In genomic region chr6:150857062-150857905, GRCh38 we compare ENCODE assay signal across 8 cellular contexts. TPM values are rescaled to one million over a fixed set of nuclear protein-coding genes. Genes with fewer than 3 reads are reported as not detected.
A peak's percentile ranks its signal among the peaks of the same experiment; 100 is the strongest.
DNase-seq lines count a peak whose midpoint lies in the region; ATAC-seq and TF ChIP-seq lines count a peak whose summit lies in the region.

No MANE protein-coding gene starts in this region.

- intact Hi-C loops in sciatic nerve (cut with DNase I) = no loop called here
- intact Hi-C loops in CD8-positive, alpha-beta T cell (cut with DNase I, micrococcal nuclease) = no loop called here

- POLR2A ChIA-PET in HEK293 (lab: Yijun Ruan, JAX) = interaction anchor here (0.6 to 2.0 kb wide), 2 partner anchors 9 to 32 kb away, joined by 3 to 7 read pairs; partner anchors contain the start of gene MTHFD1L
- POLR2A ChIA-PET in CD8-positive, alpha-beta T cell (lab: Charles Lee) = no interaction called here

- H3K27ac Mint-ChIP-seq in CD8-positive, alpha-beta T cell = no peak overlapping the region

- no peak overlapping the region for H3K4me3 Mint-ChIP-seq in CD8-positive, alpha-beta T cell

- no peak overlapping the region for H3K4me3 ChIP-seq in HEK293 (ENCODE audit: low read depth, low read length)
- H3K4me3 ChIP-seq in CD8-positive, alpha-beta T cell (ENCODE audit: low read depth, low read length) = no peak overlapping the region

- no peaks in the 10 kb centered on the region for H3K36me3 Mint-ChIP-seq in CD8-positive, alpha-beta T cell

- H3K27me3 ChIP-seq in CD8-positive, alpha-beta T cell (ENCODE audit: insufficient read depth, low read length) = no peaks in the 10 kb centered on the region

- H3K27ac ChIP-seq in HEK293 (ENCODE audit: extremely low read depth, low read depth, low read length) = peak overlapping the region; percentile 35
- H3K27ac ChIP-seq in CD8-positive, alpha-beta T cell (ENCODE audit: low read depth, low read length) = no peak overlapping the region

- CTCF ChIA-PET in HEK293 (lab: Yijun Ruan, JAX) = interaction anchor here (0.8 kb wide), 1 partner anchor 222 kb away, joined by 3 read pairs; no protein-coding TSS in a partner anchor
- CTCF ChIA-PET in CD8-positive, alpha-beta T cell (lab: Charles Lee) = no interaction called here

- DNase-seq in SK-MEL-5 (ENCODE audit: low read depth, low spot score) = peak; percentile 55
- peak; percentile 99 for DNase-seq in fibroblast of peridontal ligament (ENCODE audit: extremely low read depth)
- no peak for DNase-seq in sciatic nerve (ENCODE audit: low spot score)
- DNase-seq in CD8-positive, alpha-beta T cell = no peak

- H3K9me3 Mint-ChIP-seq in CD8-positive, alpha-beta T cell = no peaks in the 10 kb centered on the region

- peaks cover 7% of the 10 kb centered on the region for H3K27me3 Mint-ChIP-seq in CD8-positive, alpha-beta T cell (ENCODE audit: low read depth)

- in situ Hi-C loops in SK-MEL-5 (cut with HindIII; ENCODE audit: low pct_unique_long_range_greater_than_20kb, low sequenced_read_pairs) = no loop called here

- peaks cover 5% of the 10 kb centered on the region; the same call in 1 of the 2 replicates for H3K4me1 ChIP-seq in HEK293 (ENCODE audit: control insufficient read depth, insufficient read depth, low read length)
- H3K4me1 ChIP-seq in CD8-positive, alpha-beta T cell (ENCODE audit: insufficient read depth, low read length) = no peaks in the 10 kb centered on the region

- H3K4me1 Mint-ChIP-seq in CD8-positive, alpha-beta T cell (ENCODE audit: low read depth) = no peaks in the 10 kb centered on the region

- ATAC-seq in sciatic nerve (peak; percentile 73), HG03135 (IDR thresholded peaks at IDR 0.05; ENCODE audit: unreplicated experiment) (no peak), HG03342 (IDR thresholded peaks at IDR 0.05; ENCODE audit: unreplicated experiment) (no peak), GM19351 (IDR thresholded peaks at IDR 0.05; ENCODE audit: unreplicated experiment) (no peak)
- no peak for ATAC-seq in CD8-positive, alpha-beta T cell

- H3K36me3 ChIP-seq in HEK293 (ENCODE audit: control insufficient read depth in 2 of 2, insufficient read depth in 1 of 2, low read length in 2 of 2) = no peaks in the 10 kb centered on the region
- no peaks in the 10 kb centered on the region for H3K36me3 ChIP-seq in CD8-positive, alpha-beta T cell (ENCODE audit: insufficient read depth, low read length)

- TF ChIP-seq CTCF in HEK293 (tag by site-specific recombination; IDR thresholded peaks at IDR 0.05) = no peak
- no peak for TF ChIP-seq CTCF in CD8-positive, alpha-beta T cell (IDR thresholded peaks at IDR 0.05)

- H3K9me3 ChIP-seq in HEK293 (ENCODE audit: control insufficient read depth, insufficient read depth, low read depth, low read length) = no peaks in the 10 kb centered on the region
- no peaks in the 10 kb centered on the region for H3K9me3 ChIP-seq in CD8-positive, alpha-beta T cell (ENCODE audit: low read length)

TF ChIP-seq in HEK293, 187 proteins besides CTCF, POLR2A, EP300 and RAD21 (continues in another document):
- TF ChIP-seq ZNF221 (tag by site-specific recombination; IDR thresholded peaks at IDR 0.05; ENCODE audit: borderline replicate concordance) (no peak), ZNF555 (tag by site-specific recombination; conservative IDR thresholded peaks at IDR 0.05) (no peak), ZNF837 (tag by site-specific recombination; IDR thresholded peaks at IDR 0.05) (no peak), OVOL3 (tag by site-specific recombination; IDR thresholded peaks at IDR 0.05) (no peak), ZNF214 (tag by site-specific recombination; IDR thresholded peaks at IDR 0.05; ENCODE audit: borderline replicate concordance) (no peak), ZNF558 (tag by site-specific recombination; IDR thresholded peaks at IDR 0.05) (no peak), ZNF391 (tag by site-specific recombination; IDR thresholded peaks at IDR 0.05; ENCODE audit: borderline replicate concordance, low read depth) (no peak), ZNF19 (tag by site-specific recombination; IDR thresholded peaks at IDR 0.05; ENCODE audit: low read depth) (no peak), GLIS2 (tag by site-specific recombination; IDR thresholded peaks at IDR 0.05) (no peak), ZNF248 (tag by site-specific recombination; IDR thresholded peaks at IDR 0.05) (no peak), KLF1 (tag by site-specific recombination; IDR thresholded peaks at IDR 0.05) (no peak), ZNF10 (tag by site-specific recombination; IDR thresholded peaks at IDR 0.05) (no peak), ZFHX2 (tag by site-specific recombination; conservative IDR thresholded peaks at IDR 0.05) (peak; percentile 30; the same call in 1 of the 2 replicates), ZBTB48 (tag by site-specific recombination; IDR thresholded peaks at IDR 0.05) (no peak), PRDM10 (tag by site-specific recombination; IDR thresholded peaks at IDR 0.05) (no peak), ZBTB21 (tag by site-specific recombination; IDR thresholded peaks at IDR 0.05) (no peak), ZNF146 (tag by site-specific recombination; IDR thresholded peaks at IDR 0.05) (no peak), PRDM6 (tag by site-specific recombination; IDR thresholded peaks at IDR 0.05) (no peak; the same call in 1 of the 2 replicates), ZNF677 (tag by site-specific recombination; IDR thresholded peaks at IDR 0.05) (no peak), ZXDB (tag by site-specific recombination; IDR thresholded peaks at IDR 0.05) (no peak), ZNF610 (tag by site-specific recombination; IDR thresholded peaks at IDR 0.05; ENCODE audit: borderline replicate concordance) (no peak), MZF1 (tag by site-specific recombination; IDR thresholded peaks at IDR 0.05; ENCODE audit: borderline replicate concordance) (no peak), ZNF433 (tag by site-specific recombination; IDR thresholded peaks at IDR 0.05; ENCODE audit: low read depth) (no peak), ZBTB6 (tag by site-specific recombination; IDR thresholded peaks at IDR 0.05) (no peak), REPIN1 (tag by site-specific recombination; IDR thresholded peaks at IDR 0.05; ENCODE audit: low read depth) (no peak), ZNF792 (tag by site-specific recombination; IDR thresholded peaks at IDR 0.05) (no peak)

RNA-seq across cellular contexts. Expression of gene MTHFD1L, which starts 8.2 kb away (rescaled TPM):
- 32.0 and 32.9 TPM in 2 replicates for total RNA-seq in SK-MEL-5 (2014; rRNA removed; shearing (Covaris generic))
- 58.3 and 81.6 TPM in 2 replicates for polyA plus RNA-seq in SK-MEL-5 (2015; cell fraction: cytosol; rRNA removed)
- polyA plus RNA-seq in SK-MEL-5 (2015; cell fraction: nucleus; rRNA removed) = 57.5 and 58.6 TPM in 2 replicates
- total RNA-seq in sciatic nerve = 30.4 TPM
- total RNA-seq in CD8-positive, alpha-beta T cell = 1 to 10 TPM; 7.8 to 9.6 TPM

Comparison
In these comparisons a context has a peak if more than half of its experiments do, and no peak if none do; other contexts are left out.
1. DNase-seq: peak in SK-MEL-5 (single experiment) and fibroblast of peridontal ligament (single experiment); none in sciatic nerve (single experiment) and CD8-positive, alpha-beta T cell (0 of 7).